In genomic region chr5:142506046-142506445, GRCh38 we compare ENCODE assay signal across 19 cellular contexts.
DNase-seq lines count a peak whose midpoint lies in the region; ATAC-seq, FAIRE-seq and TF ChIP-seq lines count a peak whose summit lies in the region.
"Had no signal": no experiment of that assay in that cellular context is flagged by ENCODE, and none has a peak within 500 bp of the region (broad histone marks: within the 10 kb centered on the region; RNA-seq: fewer than 3 reads in every experiment).

No MANE protein-coding gene starts in this region.

- H3K9me3 ChIP-seq in endothelial cell of umbilical vein (replicated peaks; ENCODE audit: control insufficient read depth, insufficient read depth, low read length): no peaks in the 10 kb centered on the region
- H3K9me3 ChIP-seq: adrenal gland, left lung, upper lobe of left lung had no signal

- H3K36me3 ChIP-seq in endothelial cell of umbilical vein (ENCODE audit: control insufficient read depth in 2 of 2, extremely low read depth in 1 of 2, insufficient read depth in 2 of 2, low read length in 2 of 2): no peaks in the 10 kb centered on the region
- H3K36me3 ChIP-seq: adrenal gland, left lung, upper lobe of left lung had no signal

- no peak overlapping the region for H2AFZ ChIP-seq in endothelial cell of umbilical vein (ENCODE audit: low read depth, low read length)
- H2AFZ ChIP-seq: hepatocyte had no signal

- no peaks in the 10 kb centered on the region for H3K9me3 Mint-ChIP-seq in activated naive CD4-positive, alpha-beta T cell treated with anti-CD3 and anti-CD28 coated beads, Interleukin-2, amount 50 U/mL, for 24 hours
- no peaks in the 10 kb centered on the region for H3K9me3 Mint-ChIP-seq in activated naive CD4-positive, alpha-beta T cell treated with anti-CD3 and anti-CD28 coated beads, Interleukin-2, amount 10 ng/mL, durations not matched to agents 7 days and 5 days

- no peaks in the 10 kb centered on the region for H3K36me3 Mint-ChIP-seq in activated naive CD4-positive, alpha-beta T cell treated with anti-CD3 and anti-CD28 coated beads, Interleukin-2, amount 50 U/mL, for 24 hours
- H3K36me3 Mint-ChIP-seq in activated naive CD4-positive, alpha-beta T cell treated with anti-CD3 and anti-CD28 coated beads, Interleukin-2, amount 10 ng/mL, durations not matched to agents 7 days and 5 days: no peaks in the 10 kb centered on the region

- no peaks in the 10 kb centered on the region for H3K9me1 ChIP-seq in endothelial cell of umbilical vein (replicated peaks; ENCODE audit: control insufficient read depth, extremely low read depth, insufficient read depth, low read length)

- H3K27me3 ChIP-seq in endothelial cell of umbilical vein (ENCODE audit: control insufficient read depth in 2 of 2, insufficient read depth in 2 of 2, low read length in 2 of 2): no peaks in the 10 kb centered on the region
- H3K27me3 ChIP-seq: adrenal gland, hepatocyte, left lung, upper lobe of left lung had no signal

- peak overlapping the region; percentile 66 for H3K4me3 Mint-ChIP-seq in activated naive CD4-positive, alpha-beta T cell treated with anti-CD3 and anti-CD28 coated beads, Interleukin-2, amount 50 U/mL, for 24 hours
- H3K4me3 Mint-ChIP-seq in activated naive CD4-positive, alpha-beta T cell treated with anti-CD3 and anti-CD28 coated beads, Interleukin-2, amount 10 ng/mL, durations not matched to agents 7 days and 5 days: no peak overlapping the region

- BruUV-seq in endothelial cell of umbilical vein (replicated peaks; lab: Mats Ljungman, UMichigan): no TSS peak

- H3K4me3 ChIP-seq in endothelial cell of umbilical vein (replicated peaks in 1 of 3; ENCODE audit: insufficient read depth in 1 of 3, low read depth in 1 of 3, low read length in 3 of 3): no peak overlapping the region
- H3K4me3 ChIP-seq: adrenal gland, hepatocyte, left lung, smooth muscle cell, upper lobe of left lung had no signal

- no peak for ATAC-seq in HG02840 (IDR thresholded peaks at IDR 0.05; ENCODE audit: low FRiP score, unreplicated experiment)
- ATAC-seq: left lung, Right ventricle myocardium inferior had no signal

- no peak for DNase-seq in activated naive CD4-positive, alpha-beta T cell treated with anti-CD3 and anti-CD28 coated beads, Interleukin-2, amount 10 ng/mL, durations not matched to agents 7 days and 5 days
- peak; percentile 66 for DNase-seq in M059J (ENCODE audit: low read depth)
- no peak for DNase-seq in endothelial cell of umbilical vein (ENCODE audit: low read depth, low spot score)
- DNase-seq in urothelium cell line (ENCODE audit: low spot score): peak; percentile 19
- no peak for DNase-seq in HTR-8/SVneo (ENCODE audit: insufficient read length, low spot score)
- DNase-seq in midbrain (lab: John Stamatoyannopoulos, UW): no peak
- DNase-seq: adrenal gland, left lung, NCI-H1417, NCI-H2171 treated with DMSO at 0.1 percent for 48 hours, posterior cingulate gyrus, upper lobe of left lung had no signal

- POLR2A ChIA-PET in endothelial cell of umbilical vein (lab: Charles Lee): no interaction called here

- H3K4me1 ChIP-seq in endothelial cell of umbilical vein (ENCODE audit: control insufficient read depth, extremely low read depth, insufficient read depth, low read length): peaks cover 17% of the 10 kb centered on the region
- H3K4me1 ChIP-seq: adrenal gland had no signal

- H3K27ac Mint-ChIP-seq in activated naive CD4-positive, alpha-beta T cell treated with anti-CD3 and anti-CD28 coated beads, Interleukin-2, amount 50 U/mL, for 24 hours: peak overlapping the region; percentile 53
- no peak overlapping the region for H3K27ac Mint-ChIP-seq in activated naive CD4-positive, alpha-beta T cell treated with anti-CD3 and anti-CD28 coated beads, Interleukin-2, amount 10 ng/mL, durations not matched to agents 7 days and 5 days

- H3K79me2 ChIP-seq in endothelial cell of umbilical vein (ENCODE audit: control insufficient read depth, insufficient read depth, low read length): no peaks in the 10 kb centered on the region
- H3K79me2 ChIP-seq: hepatocyte had no signal

- no peak for TF ChIP-seq POLR2A in endothelial cell of umbilical vein (IDR thresholded peaks at IDR 0.05; ENCODE audit: low read depth, low read length)

- no peaks in the 10 kb centered on the region for H4K20me1 ChIP-seq in endothelial cell of umbilical vein (replicated peaks; ENCODE audit: control insufficient read depth, extremely low read depth, insufficient read depth, low read length)

- FAIRE-seq in endothelial cell of umbilical vein (lab: Jason Lieb, UNC) (peak; percentile 4), urothelium cell line (lab: Jason Lieb, UNC) (no peak), HTR-8/SVneo (lab: Jason Lieb, UNC) (no peak)
- FAIRE-seq: colon had no signal

- H3K27me3 Mint-ChIP-seq in activated naive CD4-positive, alpha-beta T cell treated with anti-CD3 and anti-CD28 coated beads, Interleukin-2, amount 50 U/mL, for 24 hours: no peaks in the 10 kb centered on the region
- peaks cover 12% of the 10 kb centered on the region for H3K27me3 Mint-ChIP-seq in activated naive CD4-positive, alpha-beta T cell treated with anti-CD3 and anti-CD28 coated beads, Interleukin-2, amount 10 ng/mL, durations not matched to agents 7 days and 5 days

- no peak overlapping the region for H3K27ac ChIP-seq in endothelial cell of umbilical vein (ENCODE audit: insufficient read depth, low read depth, low read length)
- H3K27ac ChIP-seq: adrenal gland, hepatocyte, KMS-11, left lung, upper lobe of left lung had no signal

- no peak overlapping the region for H3K4me2 ChIP-seq in endothelial cell of umbilical vein (ENCODE audit: insufficient read depth, low read length)
- H3K4me2 ChIP-seq: hepatocyte, KMS-11, smooth muscle cell had no signal

- intact Hi-C loops in endothelial cell of umbilical vein (cut with micrococcal nuclease): no loop called here

- dilution Hi-C loops in endothelial cell of umbilical vein (cut with MboI; ENCODE audit: extremely low pct_ligation_motif_present, low sequenced_read_pairs): no loop called here

- no peak for TF ChIP-seq CTCF in endothelial cell of umbilical vein (IDR thresholded peaks at IDR 0.05; ENCODE audit: extremely low read depth in 1 of 2, insufficient read depth in 1 of 2, low read depth in 1 of 2, low read length in 2 of 2)

- no peak overlapping the region for H3K9ac ChIP-seq in endothelial cell of umbilical vein (replicated peaks; ENCODE audit: extremely low read depth, insufficient read depth, low read length)
- H3K9ac ChIP-seq: KMS-11 had no signal

- H3K4me1 Mint-ChIP-seq in activated naive CD4-positive, alpha-beta T cell treated with anti-CD3 and anti-CD28 coated beads, Interleukin-2, amount 50 U/mL, for 24 hours: peaks cover 53% of the 10 kb centered on the region
- peaks cover 18% of the 10 kb centered on the region for H3K4me1 Mint-ChIP-seq in activated naive CD4-positive, alpha-beta T cell treated with anti-CD3 and anti-CD28 coated beads, Interleukin-2, amount 10 ng/mL, durations not matched to agents 7 days and 5 days

- CTCF ChIA-PET in activated naive CD4-positive, alpha-beta T cell treated with anti-CD3 and anti-CD28 coated beads, Interleukin-2, amount 10 ng/mL, durations not matched to agents 7 days and 5 days (lab: Charles Lee): interaction anchor here (0.7 kb wide), 1 partner anchor 22 kb away, joined by 3 read pairs; no protein-coding TSS in a partner anchor
- CTCF ChIA-PET in endothelial cell of umbilical vein (lab: Charles Lee): interaction anchor here (1.0 kb wide), 1 partner anchor 15 kb away, joined by 3 read pairs; no protein-coding TSS in a partner anchor

TF ChIP-seq in endothelial cell of umbilical vein, 7 proteins besides CTCF, POLR2A, EP300 and RAD21:
- TF ChIP-seq GATA2 (IDR thresholded peaks at IDR 0.05; ENCODE audit: insufficient read depth, insufficient read length, low read depth, low read length) (no peak), MYC (IDR thresholded peaks at IDR 0.05; ENCODE audit: low read depth, low read length) (no peak), EZH2 (IDR thresholded peaks at IDR 0.05; ENCODE audit: borderline replicate concordance, low read depth, low read length, severe bottlenecking) (no peak), POLR2AphosphoS5 (IDR thresholded peaks at IDR 0.05; ENCODE audit: insufficient read depth, low read depth, low read length) (no peak), FOS (IDR thresholded peaks at IDR 0.05; ENCODE audit: borderline replicate concordance, insufficient read depth, low read length) (no peak), MAX (IDR thresholded peaks at IDR 0.05; ENCODE audit: insufficient read depth, insufficient read length) (no peak), JUN (IDR thresholded peaks at IDR 0.05; ENCODE audit: borderline replicate concordance, insufficient read depth, insufficient read length, low read depth) (no peak)

Comparison
In these comparisons a context has a peak if more than half of its experiments do, and no peak if none do; other contexts are left out.
1. DNase-seq: peak in M059J (single experiment) and urothelium cell line (single experiment); none in activated naive CD4-positive, alpha-beta T cell treated with anti-CD3 and anti-CD28 coated beads, Interleukin-2, amount 10 ng/mL, durations not matched to agents 7 days and 5 days (single experiment), endothelial cell of umbilical vein (single experiment), HTR-8/SVneo (single experiment) and midbrain (single experiment).